8 cellular contexts compared by ENCODE assay signal in the genomic region with DNA sequence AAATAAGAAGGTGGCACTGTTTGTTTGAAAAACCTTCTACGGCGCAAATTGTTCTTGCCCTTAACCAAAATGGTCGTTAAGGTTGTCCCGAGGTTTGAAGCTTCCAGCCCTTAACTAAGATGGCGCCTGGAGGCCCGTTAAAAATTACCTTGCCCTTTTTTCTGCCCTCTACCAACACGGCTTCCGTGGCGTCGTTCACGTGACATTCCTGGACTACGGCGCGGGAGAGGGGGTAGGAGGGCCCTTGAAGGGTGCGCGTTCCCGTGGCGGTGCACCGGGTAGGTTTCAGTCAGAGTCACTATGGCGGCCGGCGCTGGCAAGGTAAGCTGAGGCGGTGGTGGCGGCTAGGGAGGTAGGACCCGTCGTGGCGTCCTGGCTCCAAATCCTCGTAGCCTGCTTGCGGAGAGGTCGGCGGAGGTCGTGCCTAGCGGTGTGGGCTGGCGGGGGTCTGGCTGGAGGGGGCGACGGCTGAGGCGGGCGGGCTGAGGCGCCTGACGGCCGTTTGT. TPM values are rescaled to one million over a fixed set of nuclear protein-coding genes. Genes with fewer than 3 reads are reported as not detected.
A peak's percentile ranks its signal among the peaks of the same experiment; 100 is the strongest.
DNase-seq lines count a peak whose midpoint lies in the region; ATAC-seq and TF ChIP-seq lines count a peak whose summit lies in the region.

A gene with protein sequence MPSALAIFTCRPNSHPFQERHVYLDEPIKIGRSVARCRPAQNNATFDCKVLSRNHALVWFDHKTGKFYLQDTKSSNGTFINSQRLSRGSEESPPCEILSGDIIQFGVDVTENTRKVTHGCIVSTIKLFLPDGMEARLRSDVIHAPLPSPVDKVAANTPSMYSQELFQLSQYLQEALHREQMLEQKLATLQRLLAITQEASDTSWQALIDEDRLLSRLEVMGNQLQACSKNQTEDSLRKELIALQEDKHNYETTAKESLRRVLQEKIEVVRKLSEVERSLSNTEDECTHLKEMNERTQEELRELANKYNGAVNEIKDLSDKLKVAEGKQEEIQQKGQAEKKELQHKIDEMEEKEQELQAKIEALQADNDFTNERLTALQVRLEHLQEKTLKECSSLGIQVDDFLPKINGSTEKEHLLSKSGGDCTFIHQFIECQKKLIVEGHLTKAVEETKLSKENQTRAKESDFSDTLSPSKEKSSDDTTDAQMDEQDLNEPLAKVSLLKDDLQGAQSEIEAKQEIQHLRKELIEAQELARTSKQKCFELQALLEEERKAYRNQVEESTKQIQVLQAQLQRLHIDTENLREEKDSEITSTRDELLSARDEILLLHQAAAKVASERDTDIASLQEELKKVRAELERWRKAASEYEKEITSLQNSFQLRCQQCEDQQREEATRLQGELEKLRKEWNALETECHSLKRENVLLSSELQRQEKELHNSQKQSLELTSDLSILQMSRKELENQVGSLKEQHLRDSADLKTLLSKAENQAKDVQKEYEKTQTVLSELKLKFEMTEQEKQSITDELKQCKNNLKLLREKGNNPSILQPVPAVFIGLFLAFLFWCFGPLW (plus strand): TSS at position 288 of the 506 bp plus-strand sequence. CDS start 1,343 bp downstream, outside the sequence.

- intact Hi-C loops in spleen (cut with DNase I; ENCODE audit: low total_unique reads): loop anchor here (10.0 kb wide), 2 partner anchors 61 to 161 kb away; partner anchors contain the start of genes ARF4 and DENND6A

- DNase-seq in AG08396 (ENCODE audit: low spot score) (peak; percentile 95), NCI-H345 treated with DMSO at 0.1 percent for 48 hours (lab: John Stamatoyannopoulos, UW; ENCODE audit: unreplicated experiment) (peak; percentile 83), inferior parietal cortex (ENCODE audit: extremely low spot score) (peak; percentile 97), spleen (peak; percentile 100)
- peak; percentile 89 to 92 (median 90) for DNase-seq in activated CD4-positive, CD25-positive, alpha-beta regulatory T cell (lab: John Stamatoyannopoulos, UW)
- DNase-seq in central memory CD4-positive, alpha-beta T cell: peak; percentile 96

- ATAC-seq in GM19023 (IDR thresholded peaks at IDR 0.05; ENCODE audit: unreplicated experiment) (peak; percentile 98), HG03280 (IDR thresholded peaks at IDR 0.05; ENCODE audit: unreplicated experiment) (peak; percentile 92)

- no peaks in the 10 kb centered on the region for H3K9me3 ChIP-seq in spleen

- peak in 4 of 11 experiments; percentile 8 to 21 (median 12) for TF ChIP-seq CTCF in spleen (IDR thresholded peaks at IDR 0.05 in 8 of 11, conservative IDR thresholded peaks at IDR 0.05 in 3 of 11)

- peaks cover 0 to 26% (median 0%) of the 10 kb centered on the region in 6 donors for H3K36me3 ChIP-seq in spleen

- H3K27ac ChIP-seq in spleen: peak within 1 kb of the TSS; percentile 86 to 94 (median 90)

- TF ChIP-seq POLR2A in spleen (IDR thresholded peaks at IDR 0.05): peak in 2 of 3 donors; percentile 22 to 53

- peak within 1 kb of the TSS; percentile 87 to 98 (median 94) for H3K4me3 ChIP-seq in spleen

- H3K4me1 ChIP-seq in spleen: peaks cover 40 to 51% (median 46%) of the 10 kb centered on the region in 6 donors

- H3K27me3 ChIP-seq in spleen (replicated peaks in 1 of 7): no peaks in the 10 kb centered on the region

- WGBS in spleen, 5 donors: 0 to 1% (median 0%) methylated on average over 31 to 41 of the region's 41 CpGs

RNA-seq across cellular contexts. Expression of the gene that starts here (rescaled TPM):
- 10 to 100 TPM; 50.8 to 77.3 (median 70.4) TPM for total RNA-seq in spleen
- polyA plus RNA-seq in spleen: 10 to 100 TPM in 2 of 3 donors, 1 to 10 TPM in 1; 7.8 to 12.7 (median 10.5) TPM

Comparison
In these comparisons a context has a peak if more than half of its experiments do, and no peak if none do; other contexts are left out.
1. Peak in every context shown above with its lines: DNase-seq, ATAC-seq, H3K4me3 ChIP-seq and H3K27ac ChIP-seq.